ENCODE assay signal across 8 cellular contexts in genomic region chr7:28409716-28410627, GRCh38. TPM values are rescaled to one million over a fixed set of nuclear protein-coding genes. Genes with fewer than 3 reads are reported as not detected.
DNase-seq lines count a peak whose midpoint lies in the region; ATAC-seq and TF ChIP-seq lines count a peak whose summit lies in the region.

No MANE protein-coding gene starts in this region.

- no peaks in the 10 kb centered on the region for H3K4me1 ChIP-seq in cardiac muscle cell (ENCODE audit: low read depth)
- no peaks in the 10 kb centered on the region for H3K4me1 ChIP-seq in parathyroid adenoma

- H3K27me3 ChIP-seq in cardiac muscle cell (peaks cover 58% of the 10 kb centered on the region), parathyroid adenoma (ENCODE audit: control insufficient read depth, insufficient read depth, low read length) (no peaks in the 10 kb centered on the region)

- H3K27me3 Mint-ChIP-seq in activated naive CD4-positive, alpha-beta T cell treated with anti-CD3 and anti-CD28 coated beads, Interleukin-2, amount 50 U/mL, for 24 hours: peaks cover 32% of the 10 kb centered on the region

- H3K79me2 ChIP-seq in parathyroid adenoma: no peaks in the 10 kb centered on the region

- H2AFZ ChIP-seq in parathyroid adenoma: peak overlapping the region; percentile 16

- H3K9me3 ChIP-seq in cardiac muscle cell (ENCODE audit: low read depth): no peaks in the 10 kb centered on the region
- H3K9me3 ChIP-seq in parathyroid adenoma (ENCODE audit: control insufficient read depth, low read length): no peaks in the 10 kb centered on the region

- H3K27ac Mint-ChIP-seq in activated naive CD4-positive, alpha-beta T cell treated with anti-CD3 and anti-CD28 coated beads, Interleukin-2, amount 50 U/mL, for 24 hours: peak overlapping the region; percentile 89

- peak overlapping the region; percentile 60 for H3K4me2 ChIP-seq in parathyroid adenoma (ENCODE audit: low read length)

- H3K4me1 Mint-ChIP-seq in activated naive CD4-positive, alpha-beta T cell treated with anti-CD3 and anti-CD28 coated beads, Interleukin-2, amount 50 U/mL, for 24 hours: peaks cover 46% of the 10 kb centered on the region

- peak overlapping the region; percentile 92 for H3K4me3 Mint-ChIP-seq in activated naive CD4-positive, alpha-beta T cell treated with anti-CD3 and anti-CD28 coated beads, Interleukin-2, amount 50 U/mL, for 24 hours

- no peaks in the 10 kb centered on the region for H3K36me3 Mint-ChIP-seq in activated naive CD4-positive, alpha-beta T cell treated with anti-CD3 and anti-CD28 coated beads, Interleukin-2, amount 50 U/mL, for 24 hours

- DNase-seq in Caki2 (ENCODE audit: low read depth) (peak; percentile 52), cardiac muscle cell (ENCODE audit: low read depth in 1 of 2, low spot score in 1 of 2) (peak; percentile 57 to 67), NCI-H526 treated with DMSO at 0.1 percent for 48 hours (lab: John Stamatoyannopoulos, UW) (no peak)
- DNase-seq in activated effector memory CD4-positive, alpha-beta T cell treated with anti-CD3 and anti-CD28 coated beads, Interleukin-2, amount 50 U/mL, for 16 hours: no peak

- H3K36me3 ChIP-seq in cardiac muscle cell (no peaks in the 10 kb centered on the region), parathyroid adenoma (ENCODE audit: control insufficient read depth, insufficient read depth, low read length) (no peaks in the 10 kb centered on the region)

- peak overlapping the region; percentile 61 for H3K4me3 ChIP-seq in cardiac muscle cell
- H3K4me3 ChIP-seq in parathyroid adenoma (ENCODE audit: low read depth, low read length): peak overlapping the region; percentile 51

- ATAC-seq in HG02885 (IDR thresholded peaks at IDR 0.05; ENCODE audit: poor library complexity, unreplicated experiment): peak; percentile 21
- no peak for ATAC-seq in HG03354 (IDR thresholded peaks at IDR 0.05; ENCODE audit: poor library complexity, severe bottlenecking, unreplicated experiment)

- H3K27ac ChIP-seq in cardiac muscle cell (peak overlapping the region; percentile 41), parathyroid adenoma (no peak overlapping the region)

- in situ Hi-C loops in Caki2 (cut with HindIII; ENCODE audit: low pct_unique_long_range_greater_than_20kb, low sequenced_read_pairs): no loop called here

- H3K9me3 Mint-ChIP-seq in activated naive CD4-positive, alpha-beta T cell treated with anti-CD3 and anti-CD28 coated beads, Interleukin-2, amount 50 U/mL, for 24 hours: no peaks in the 10 kb centered on the region

- no peak overlapping the region for H3K9ac ChIP-seq in parathyroid adenoma

- TF ChIP-seq CTCF in cardiac muscle cell (IDR thresholded peaks at IDR 0.05; ENCODE audit: low read depth, low read length): no peak
- no peak for TF ChIP-seq CTCF in parathyroid adenoma (IDR thresholded peaks at IDR 0.05)

RNA-seq across cellular contexts. Expression of gene CREB5, which starts 2.3 kb away (rescaled TPM):
- 15.2 and 28.2 TPM in 2 replicates for total RNA-seq in Caki2 (2014; rRNA removed; shearing (Covaris generic); ENCODE audit: low replicate concordance)
- total RNA-seq in cardiac muscle cell: 2.9 and 4.6 TPM in 2 replicates
- 4.6 and 5.0 TPM in 2 replicates for polyA plus RNA-seq in cardiac muscle cell

Comparison
In these comparisons a context has a peak if more than half of its experiments do, and no peak if none do; other contexts are left out.
1. DNase-seq: peak in Caki2 (single experiment) and cardiac muscle cell (2 of 2); none in activated effector memory CD4-positive, alpha-beta T cell treated with anti-CD3 and anti-CD28 coated beads, Interleukin-2, amount 50 U/mL, for 16 hours (single experiment) and NCI-H526 treated with DMSO at 0.1 percent for 48 hours (single experiment).